Comparison of ENCODE assay signal across 9 cellular contexts in the genomic region with DNA sequence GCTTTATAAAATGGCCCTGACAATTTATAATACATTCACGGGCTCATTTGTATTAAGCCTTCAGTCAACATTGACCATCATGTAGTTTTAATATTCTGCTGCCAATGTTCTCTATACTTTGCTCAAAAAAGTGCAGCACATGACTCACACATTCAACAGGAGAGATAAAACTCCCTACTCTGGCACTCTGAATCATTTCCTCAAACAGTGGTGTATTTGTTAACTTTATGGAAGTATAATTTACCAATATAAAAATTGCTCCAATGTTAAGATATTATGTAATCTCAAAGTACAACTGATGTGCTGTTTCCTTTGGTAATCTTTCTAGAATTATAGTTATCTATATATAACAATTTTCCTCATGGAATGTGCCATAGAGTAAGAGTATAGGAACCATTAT. TPM values are rescaled to one million over a fixed set of nuclear protein-coding genes. Genes with fewer than 3 reads are reported as not detected.
DNase-seq lines count a peak whose midpoint lies in the region; ATAC-seq, FAIRE-seq and TF ChIP-seq lines count a peak whose summit lies in the region.
"Had no signal": no experiment of that assay in that cellular context is flagged by ENCODE, and none has a peak within 500 bp of the region (broad histone marks: within the 10 kb centered on the region; RNA-seq: fewer than 3 reads in every experiment).

No MANE protein-coding gene starts in this region.

- H3K4me1 ChIP-seq in Panc1 (ENCODE audit: control insufficient read depth, insufficient read depth, low read length) (peaks cover 44% of the 10 kb centered on the region), endothelial cell of umbilical vein (ENCODE audit: control insufficient read depth, extremely low read depth, insufficient read depth, low read length) (peaks cover 43% of the 10 kb centered on the region)

- no peak overlapping the region for H3K4me3 Mint-ChIP-seq in osteocyte (ENCODE audit: unreplicated experiment)
- H3K4me3 Mint-ChIP-seq: T-helper 1 cell treated with Interleukin-12 subunit alpha and Interleukin-12 subunit beta and Interleukin-4 antibody, amounts not matched to agents 30 μg/mL and 1 μg/mL, for 36 hours had no signal

- H3K36me3 Mint-ChIP-seq in osteocyte (ENCODE audit: unreplicated experiment): peaks cover 8% of the 10 kb centered on the region

- POLR2A ChIA-PET in Panc1 (lab: Charles Lee): no interaction called here
- POLR2A ChIA-PET in endothelial cell of umbilical vein (lab: Charles Lee): no interaction called here

- no peaks in the 10 kb centered on the region for H4K20me1 ChIP-seq in endothelial cell of umbilical vein (replicated peaks; ENCODE audit: control insufficient read depth, extremely low read depth, insufficient read depth, low read length)

- H3K9me3 ChIP-seq in Panc1 (ENCODE audit: control insufficient read depth, insufficient read depth, low read depth, low read length) (no peaks in the 10 kb centered on the region), endothelial cell of umbilical vein (replicated peaks; ENCODE audit: control insufficient read depth, insufficient read depth, low read length) (no peaks in the 10 kb centered on the region)

- in situ Hi-C loops in Panc1 (cut with HindIII; ENCODE audit: low pct_unique_long_range_greater_than_20kb, low sequenced_read_pairs): no loop called here

- H3K9ac ChIP-seq in endothelial cell of umbilical vein (replicated peaks; ENCODE audit: extremely low read depth, insufficient read depth, low read length): peak overlapping the region; percentile 45

- H3K4me2 ChIP-seq in endothelial cell of umbilical vein (ENCODE audit: insufficient read depth, low read length): peak overlapping the region; percentile 80

- intact Hi-C loops in Panc1 (cut with micrococcal nuclease; ENCODE audit: unreplicated experiment) (no loop called here), endothelial cell of umbilical vein (cut with micrococcal nuclease) (no loop called here)

- H3K27ac ChIP-seq in Panc1 (ENCODE audit: low read length): peak overlapping the region; percentile 18
- peak overlapping the region; percentile 83 for H3K27ac ChIP-seq in endothelial cell of umbilical vein (ENCODE audit: insufficient read depth, low read depth, low read length)

- H3K9me3 Mint-ChIP-seq in osteocyte (ENCODE audit: unreplicated experiment): no peaks in the 10 kb centered on the region
- H3K9me3 Mint-ChIP-seq: T-helper 1 cell treated with Interleukin-12 subunit alpha and Interleukin-12 subunit beta and Interleukin-4 antibody, amounts not matched to agents 30 μg/mL and 1 μg/mL, for 36 hours had no signal

- no peak for ATAC-seq in Panc1
- no peak for ATAC-seq in HG02642 (IDR thresholded peaks at IDR 0.05; ENCODE audit: poor library complexity, unreplicated experiment)
- no peak for ATAC-seq in HG02588 (IDR thresholded peaks at IDR 0.05; ENCODE audit: unreplicated experiment)

- DNase-seq in ELR (ENCODE audit: low read depth) (peak; percentile 88), Panc1 (ENCODE audit: low read depth, low spot score) (no peak), endothelial cell of umbilical vein (ENCODE audit: low read depth, low spot score) (peak; percentile 88), osteocyte (ENCODE audit: extremely low spot score, unreplicated experiment) (no peak), inferior parietal cortex (ENCODE audit: extremely low spot score) (no peak), NCI-H345 (lab: John Stamatoyannopoulos, UW) (no peak)

- peaks cover 70% of the 10 kb centered on the region for H3K4me1 Mint-ChIP-seq in osteocyte (ENCODE audit: unreplicated experiment)

- TF ChIP-seq CTCF in Panc1 (IDR thresholded peaks at IDR 0.05) (no peak), endothelial cell of umbilical vein (IDR thresholded peaks at IDR 0.05; ENCODE audit: extremely low read depth in 1 of 2, insufficient read depth in 1 of 2, low read depth in 1 of 2, low read length in 2 of 2) (no peak), osteocyte (IDR thresholded peaks at IDR 0.05) (no peak)

- H3K4me3 ChIP-seq in Panc1 (ENCODE audit: low read depth in 2 of 2, low read length in 2 of 2) (no peak overlapping the region), endothelial cell of umbilical vein (replicated peaks in 1 of 3; ENCODE audit: insufficient read depth in 1 of 3, low read depth in 1 of 3, low read length in 3 of 3) (peak overlapping the region in 1 of 3 experiments; percentile 23)

- no peaks in the 10 kb centered on the region for H3K9me1 ChIP-seq in endothelial cell of umbilical vein (replicated peaks; ENCODE audit: control insufficient read depth, extremely low read depth, insufficient read depth, low read length)

- CTCF ChIA-PET in Panc1 (lab: Charles Lee) (no interaction called here), endothelial cell of umbilical vein (lab: Charles Lee) (interaction anchor here (0.8 kb wide), 1 partner anchor 60 kb away, joined by 3 read pairs; no protein-coding TSS in a partner anchor)

- dilution Hi-C loops in endothelial cell of umbilical vein (cut with MboI; ENCODE audit: extremely low pct_ligation_motif_present, low sequenced_read_pairs): no loop called here

- H3K27me3 ChIP-seq in Panc1 (ENCODE audit: control insufficient read depth, insufficient read depth, low read length): no peaks in the 10 kb centered on the region
- H3K27me3 ChIP-seq in endothelial cell of umbilical vein (ENCODE audit: control insufficient read depth in 2 of 2, insufficient read depth in 2 of 2, low read length in 2 of 2): no peaks in the 10 kb centered on the region

- no peak overlapping the region for H2AFZ ChIP-seq in endothelial cell of umbilical vein (ENCODE audit: low read depth, low read length)

- BruUV-seq in Panc1 (replicated peaks; lab: Mats Ljungman, UMichigan) (no TSS peak), endothelial cell of umbilical vein (replicated peaks; lab: Mats Ljungman, UMichigan) (no TSS peak)

- peak overlapping the region; percentile 85 for H3K27ac Mint-ChIP-seq in osteocyte (ENCODE audit: unreplicated experiment)
- H3K27ac Mint-ChIP-seq: T-helper 1 cell treated with Interleukin-12 subunit alpha and Interleukin-12 subunit beta and Interleukin-4 antibody, amounts not matched to agents 30 μg/mL and 1 μg/mL, for 36 hours had no signal

- no peaks in the 10 kb centered on the region for H3K27me3 Mint-ChIP-seq in osteocyte (ENCODE audit: unreplicated experiment)

- no peaks in the 10 kb centered on the region for H3K36me3 ChIP-seq in Panc1 (ENCODE audit: control insufficient read depth, insufficient read depth, low read length)
- no peaks in the 10 kb centered on the region for H3K36me3 ChIP-seq in endothelial cell of umbilical vein (ENCODE audit: control insufficient read depth in 2 of 2, extremely low read depth in 1 of 2, insufficient read depth in 2 of 2, low read length in 2 of 2)

- TF ChIP-seq POLR2A in endothelial cell of umbilical vein (IDR thresholded peaks at IDR 0.05; ENCODE audit: low read depth, low read length): no peak

- peak; percentile 90 for FAIRE-seq in endothelial cell of umbilical vein (lab: Jason Lieb, UNC)

- peaks cover 12% of the 10 kb centered on the region for H3K79me2 ChIP-seq in endothelial cell of umbilical vein (ENCODE audit: control insufficient read depth, insufficient read depth, low read length)

TF ChIP-seq in endothelial cell of umbilical vein, 7 proteins besides CTCF, POLR2A, EP300 and RAD21:
- peak; percentile 39 for TF ChIP-seq POLR2AphosphoS5 (IDR thresholded peaks at IDR 0.05; ENCODE audit: insufficient read depth, low read depth, low read length)
- peak; percentile 56 for TF ChIP-seq GATA2 (IDR thresholded peaks at IDR 0.05; ENCODE audit: insufficient read depth, insufficient read length, low read depth, low read length)
- peak; percentile 95 for TF ChIP-seq JUN (IDR thresholded peaks at IDR 0.05; ENCODE audit: borderline replicate concordance, insufficient read depth, insufficient read length, low read depth)
- TF ChIP-seq FOS (IDR thresholded peaks at IDR 0.05; ENCODE audit: borderline replicate concordance, insufficient read depth, low read length): peak; percentile 95
- TF ChIP-seq MYC (IDR thresholded peaks at IDR 0.05; ENCODE audit: low read depth, low read length): no peak
- TF ChIP-seq, protein P1, sequence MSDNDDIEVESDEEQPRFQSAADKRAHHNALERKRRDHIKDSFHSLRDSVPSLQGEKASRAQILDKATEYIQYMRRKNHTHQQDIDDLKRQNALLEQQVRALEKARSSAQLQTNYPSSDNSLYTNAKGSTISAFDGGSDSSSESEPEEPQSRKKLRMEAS (IDR thresholded peaks at IDR 0.05; ENCODE audit: insufficient read depth, insufficient read length): no peak
- TF ChIP-seq EZH2 (IDR thresholded peaks at IDR 0.05; ENCODE audit: borderline replicate concordance, low read depth, low read length, severe bottlenecking): no peak

RNA-seq across cellular contexts. Expression of a gene that starts 39.9 kb away (rescaled TPM):
- 2.9 TPM for total RNA-seq in Panc1 (2021; ENCODE audit: unreplicated experiment)
- polyA plus RNA-seq in Panc1 (2012; ENCODE audit: insufficient read length): 1.9 TPM
- 16.8 and 17.1 TPM in 2 replicates for total RNA-seq in endothelial cell of umbilical vein
- 12.4 and 15.9 TPM in 2 replicates for polyA plus RNA-seq in endothelial cell of umbilical vein
- polyA plus RNA-seq in endothelial cell of umbilical vein (2011; cell fraction: cytosol; rRNA removed): 9.5 and 10.3 TPM in 2 replicates
- 13.0 and 13.3 TPM in 2 replicates for polyA plus RNA-seq in endothelial cell of umbilical vein (2011; cell fraction: nucleus; rRNA removed)
- 6.1 and 8.9 TPM in 2 replicates for polyA plus RNA-seq in endothelial cell of umbilical vein (2012)
- 28.1 and 29.1 TPM in 2 replicates for polyA minus RNA-seq in endothelial cell of umbilical vein
- 0.92 TPM for polyA minus RNA-seq in endothelial cell of umbilical vein (2011; cell fraction: cytosol; rRNA and poly(A)+ RNA removed)
- polyA minus RNA-seq in endothelial cell of umbilical vein (2011; cell fraction: nucleus; rRNA and poly(A)+ RNA removed): 38.9 and 40.4 TPM in 2 replicates
- total RNA-seq in osteocyte: 28.0 and 29.3 TPM in 2 replicates

Comparison
In these comparisons a context has a peak if more than half of its experiments do, and no peak if none do; other contexts are left out.
1. DNase-seq: peak in ELR (single experiment) and endothelial cell of umbilical vein (single experiment); none in Panc1 (single experiment), osteocyte (single experiment), inferior parietal cortex (single experiment) and NCI-H345 (single experiment).